In the genomic region with DNA sequence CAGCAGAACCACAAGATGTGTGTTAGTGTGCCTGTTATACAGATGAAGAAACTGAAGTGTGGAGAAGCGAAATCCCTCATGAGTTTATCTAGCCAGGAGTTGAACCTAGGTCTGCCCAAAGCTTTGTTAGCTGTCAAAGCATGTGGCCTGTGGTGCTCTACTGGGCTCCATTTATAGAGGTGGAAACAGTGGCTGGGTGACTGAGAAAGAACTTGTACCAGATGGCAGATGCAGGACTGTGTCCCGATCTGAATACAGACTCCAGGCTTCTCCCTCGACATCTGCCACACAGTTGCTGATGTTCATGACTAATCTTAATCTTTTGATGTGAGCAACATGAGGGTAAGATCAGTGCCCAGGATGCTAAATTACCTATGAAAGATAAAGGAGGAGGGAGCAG, we compare ENCODE assay signal across 19 cellular contexts.
DNase-seq lines count a peak whose midpoint lies in the region; ATAC-seq and TF ChIP-seq lines count a peak whose summit lies in the region.
"Had no signal": no experiment of that assay in that cellular context is flagged by ENCODE, and none has a peak within 500 bp of the region (broad histone marks: within the 10 kb centered on the region; RNA-seq: fewer than 3 reads in every experiment).

No MANE protein-coding gene starts in this region.

- no peaks in the 10 kb centered on the region for H3K27me3 ChIP-seq in IMR-90 (ENCODE audit: control insufficient read depth, insufficient read depth, low read length)
- H3K27me3 ChIP-seq in skeletal muscle satellite cell (ENCODE audit: control insufficient read depth, insufficient read depth, low read length) = no peaks in the 10 kb centered on the region
- H3K27me3 ChIP-seq in H7 (ENCODE audit: control insufficient read depth, insufficient read depth, low read length) = no peaks in the 10 kb centered on the region

- H3K9me3 Mint-ChIP-seq in mesothelial cell of epicardium = no peaks in the 10 kb centered on the region
- H3K9me3 Mint-ChIP-seq: T-cell had no signal

- no peak overlapping the region for H2AK9ac ChIP-seq in IMR-90 (replicated peaks; ENCODE audit: low read depth, low read length, poor library complexity)

- H3K9me3 ChIP-seq in IMR-90 (ENCODE audit: control insufficient read depth, insufficient read depth, low read length) (no peaks in the 10 kb centered on the region), skeletal muscle satellite cell (replicated peaks; ENCODE audit: low read length) (no peaks in the 10 kb centered on the region)

- CTCF ChIA-PET in IMR-90 (lab: Yijun Ruan, JAX) = interaction anchor here (1.9 to 2.2 kb wide), 2 partner anchors 222 to 716 kb away, joined by 8 to 26 read pairs; no protein-coding TSS in a partner anchor

- H2BK120ac ChIP-seq in IMR-90 (ENCODE audit: low read depth, low read length) = peak overlapping the region; percentile 54

- POLR2A ChIA-PET in IMR-90 (lab: Charles Lee; ENCODE audit: unreplicated experiment) = no interaction called here

- TF ChIP-seq RAD21 in IMR-90 (IDR thresholded peaks at IDR 0.05; ENCODE audit: low read length) = no peak

- H3K27ac Mint-ChIP-seq in mesothelial cell of epicardium = peak overlapping the region; percentile 92
- H3K27ac Mint-ChIP-seq: T-cell had no signal

- no CpG with 5 or more reads among the region's 3 CpGs for WGBS in IMR-90 (ENCODE audit: extremely low coverage in 2 of 2, insufficient read length in 1 of 2), 2 experiments

- H3K4me2 ChIP-seq in IMR-90 (ENCODE audit: low read depth, low read length) (no peak overlapping the region), skeletal muscle satellite cell (ENCODE audit: low read length) (no peak overlapping the region)

- H3K56ac ChIP-seq in IMR-90 (ENCODE audit: extremely low read depth, insufficient read depth, low read length) = no peak overlapping the region

- H3K4me3 Mint-ChIP-seq in mesothelial cell of epicardium = no peak overlapping the region
- H3K4me3 Mint-ChIP-seq: T-cell had no signal

- no peaks in the 10 kb centered on the region for H4K20me1 ChIP-seq in IMR-90 (ENCODE audit: insufficient read depth, low read length)

- H3K4ac ChIP-seq in IMR-90 (ENCODE audit: low read depth, low read length) = peak overlapping the region; percentile 58

- no peaks in the 10 kb centered on the region for H3K36me3 Mint-ChIP-seq in mesothelial cell of epicardium
- H3K36me3 Mint-ChIP-seq: T-cell had no signal

- 0 out of 2 replicates have a peak overlapping the region, but pooled peaks have one; percentile 15 for H3K23ac ChIP-seq in IMR-90 (ENCODE audit: low read depth, low read length)

- peak overlapping the region; percentile 44; the same call in 1 of the 3 replicates for H2BK15ac ChIP-seq in IMR-90 (ENCODE audit: low read depth, low read length)

- no peak overlapping the region for H3K4me3 ChIP-seq in IMR-90 (ENCODE audit: insufficient read depth, low read depth, low read length)
- no peak overlapping the region for H3K4me3 ChIP-seq in skeletal muscle satellite cell (ENCODE audit: low read length)
- no peak overlapping the region for H3K4me3 ChIP-seq in H7 (ENCODE audit: insufficient read depth, low read depth, low read length)
- H3K4me3 ChIP-seq: K562, SK-N-MC had no signal

- peak overlapping the region; percentile 30; the same call in 1 of the 2 replicates for H3K14ac ChIP-seq in IMR-90 (replicated peaks; ENCODE audit: low read depth, low read length)

- no peaks in the 10 kb centered on the region for H3K79me1 ChIP-seq in IMR-90 (ENCODE audit: low read depth in 1 of 2, low read length in 2 of 2)

- BruUV-seq in IMR-90 (replicated peaks; lab: Mats Ljungman, UMichigan) = no TSS peak

- H3K4me1 ChIP-seq in IMR-90 (ENCODE audit: control insufficient read depth, insufficient read depth, low read length) (peaks cover 13% of the 10 kb centered on the region), skeletal muscle satellite cell (ENCODE audit: control insufficient read depth, insufficient read depth, low read length) (peaks cover 25% of the 10 kb centered on the region)

- H4K91ac ChIP-seq in IMR-90 (ENCODE audit: insufficient read depth, low read depth, low read length) = peak overlapping the region; percentile 52; the same call in 1 of the 2 replicates

- peak overlapping the region; percentile 63 for H2AK5ac ChIP-seq in IMR-90 (ENCODE audit: low read depth, low read length)

- in situ Hi-C loops in IMR-90 (cut with MboI; ENCODE audit: low sequenced_read_pairs) = loop anchor here (5.0 to 25.0 kb wide), 3 partner anchors 713 to 943 kb away; partner anchors contain the start of gene POLR3B

- H3K27me3 Mint-ChIP-seq in mesothelial cell of epicardium (ENCODE audit: low read depth) = no peaks in the 10 kb centered on the region

- H2BK5ac ChIP-seq in IMR-90 (ENCODE audit: low read depth, low read length, poor library complexity, severe bottlenecking) = no peak overlapping the region

- peak overlapping the region; percentile 61 for H2BK20ac ChIP-seq in IMR-90 (ENCODE audit: low read depth, low read length)

- H4K8ac ChIP-seq in IMR-90 (ENCODE audit: low read depth in 2 of 2, low read length in 2 of 2) = no peak overlapping the region; a peak in 2 of 4 replicates

- H3K18ac ChIP-seq in IMR-90 (ENCODE audit: low read depth, low read length) = 0 out of 2 replicates have a peak overlapping the region, but pooled peaks have one; percentile 33

- H3K36me3 ChIP-seq in IMR-90 (ENCODE audit: control insufficient read depth, insufficient read depth, low read length) (no peaks in the 10 kb centered on the region), skeletal muscle satellite cell (ENCODE audit: insufficient read depth, low read length) (no peaks in the 10 kb centered on the region), H7 (replicated peaks; ENCODE audit: control insufficient read depth, insufficient read depth, low read length) (no peaks in the 10 kb centered on the region)

- H3K9me1 ChIP-seq in IMR-90 (ENCODE audit: insufficient read depth, low read length) = peaks cover 13% of the 10 kb centered on the region

- H3K9ac ChIP-seq in IMR-90 (ENCODE audit: low read depth, low read length) = no peak overlapping the region
- H3K9ac ChIP-seq in skeletal muscle satellite cell (ENCODE audit: low read depth, low read length) = peak overlapping the region; percentile 59

- ATAC-seq in IMR-90 (ENCODE audit: low read depth) (no peak), GM19395 (IDR thresholded peaks at IDR 0.05; ENCODE audit: unreplicated experiment) (no peak), GM18861 (IDR thresholded peaks at IDR 0.05; ENCODE audit: unreplicated experiment) (no peak), GM19467 (IDR thresholded peaks at IDR 0.05; ENCODE audit: unreplicated experiment) (no peak)
- ATAC-seq: K562, PC-3, Right ventricle myocardium inferior, T-cell had no signal

- no peak overlapping the region for H2AFZ ChIP-seq in IMR-90 (replicated peaks; ENCODE audit: low read length, poor library complexity)

- dilution Hi-C loops in IMR-90 (cut with HindIII; ENCODE audit: low sequenced_read_pairs, unreplicated experiment) = no loop called here

- no peak for TF ChIP-seq POLR2A in IMR-90 (IDR thresholded peaks at IDR 0.05; ENCODE audit: low read depth, low read length)

- peaks cover 25% of the 10 kb centered on the region for H3K4me1 Mint-ChIP-seq in mesothelial cell of epicardium
- H3K4me1 Mint-ChIP-seq: T-cell had no signal

- no peak overlapping the region for H4K5ac ChIP-seq in IMR-90 (ENCODE audit: low read depth, low read length)

- H3K27ac ChIP-seq in IMR-90 (ENCODE audit: insufficient read depth, low read length) = no peak overlapping the region
- H3K27ac ChIP-seq: C4-2B, HL-60, SK-N-MC had no signal

- DNase-seq in IMR-90 (no peak), NCI-H82 (lab: John Stamatoyannopoulos, UW) (peak; percentile 79), mesothelial cell of epicardium (ENCODE audit: low spot score in 2 of 2, unreplicated experiment in 2 of 2) (no peak), H7 (no peak)
- DNase-seq: COR-L47, DMS53, NCI-H2029 treated with DMSO at 0.1 percent for 48 hours, NCI-H510A treated with DMSO at 0.1 percent for 48 hours, PC-3, T-cell had no signal

- no peak for TF ChIP-seq CTCF in IMR-90 (conservative IDR thresholded peaks at IDR 0.05; ENCODE audit: low read depth, low read length)
- TF ChIP-seq CTCF in mesothelial cell of epicardium (IDR thresholded peaks at IDR 0.05; ENCODE audit: unreplicated experiment) = no peak

- intact Hi-C loops in IMR-90 (cut with micrococcal nuclease) = loop anchor here (1.0 to 10.0 kb wide), 5 partner anchors 285 to 935 kb away; partner anchors contain the start of gene POLR3B

TF ChIP-seq in IMR-90, 13 proteins besides CTCF, POLR2A, EP300 and RAD21 (continues in another document):
- no peak for TF ChIP-seq FOS (IDR thresholded peaks at IDR 0.05; ENCODE audit: low read depth, low read length)
- TF ChIP-seq BHLHE40 (IDR thresholded peaks at IDR 0.05; ENCODE audit: low read depth, low read length) = no peak
- no peak for TF ChIP-seq MAFK (IDR thresholded peaks at IDR 0.05; ENCODE audit: low read depth, low read length)
- TF ChIP-seq RFX5 (IDR thresholded peaks at IDR 0.05; ENCODE audit: low read depth, low read length) = no peak
- TF ChIP-seq USF2 (IDR thresholded peaks at IDR 0.05; ENCODE audit: low read depth, low read length) = no peak
- TF ChIP-seq CHD1 (IDR thresholded peaks at IDR 0.05; ENCODE audit: low read depth, low read length) = no peak
- no peak for TF ChIP-seq ELK1 (IDR thresholded peaks at IDR 0.05; ENCODE audit: borderline replicate concordance, low read depth, low read length)
- no peak for TF ChIP-seq CEBPB (IDR thresholded peaks at IDR 0.05; ENCODE audit: low read depth, low read length)
- TF ChIP-seq MAZ (IDR thresholded peaks at IDR 0.05; ENCODE audit: borderline replicate concordance, low read depth, low read length) = no peak
- no peak for TF ChIP-seq RCOR1 (IDR thresholded peaks at IDR 0.05; ENCODE audit: insufficient replicate concordance, low read length)
- no peak for TF ChIP-seq NFE2L2 (IDR thresholded peaks at IDR 0.05; ENCODE audit: low read depth, low read length)
- no peak for TF ChIP-seq SMC3 (IDR thresholded peaks at IDR 0.05; ENCODE audit: low read depth, low read length)
